8 cellular contexts compared by ENCODE assay signal in the genomic region with DNA sequence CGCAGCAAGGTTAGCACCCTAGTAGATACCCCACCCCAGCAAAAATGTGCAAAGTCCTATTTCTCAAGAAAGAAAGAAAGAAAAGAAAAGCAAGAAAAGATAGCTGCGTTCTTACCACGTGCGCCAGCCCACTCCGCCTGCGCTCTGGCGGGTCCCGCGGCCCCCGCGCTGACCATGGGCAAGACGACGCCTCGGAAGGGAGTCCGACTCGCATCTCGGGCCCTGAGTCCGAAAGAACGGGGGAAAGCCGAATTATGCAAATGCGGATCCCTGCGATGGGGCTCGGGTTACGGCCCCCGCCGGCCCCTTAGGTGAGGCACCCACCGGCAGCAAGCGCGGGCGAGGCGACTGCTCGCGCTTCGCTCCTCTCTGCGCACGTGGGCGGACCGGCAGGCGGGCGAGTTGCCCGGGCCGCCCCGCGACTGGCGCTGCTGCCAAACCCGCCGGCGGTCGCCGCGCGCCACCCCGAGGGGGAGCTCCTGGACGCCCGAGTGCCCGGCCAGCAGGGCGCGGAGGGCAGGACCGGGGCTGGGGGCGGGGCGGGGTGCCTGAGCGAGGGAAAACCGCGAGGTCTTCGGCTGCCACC. TPM values are rescaled to one million over a fixed set of nuclear protein-coding genes. Genes with fewer than 3 reads are reported as not detected.
DNase-seq lines count a peak whose midpoint lies in the region; FAIRE-seq and TF ChIP-seq lines count a peak whose summit lies in the region.

No MANE protein-coding gene starts in this region.

- no peak for FAIRE-seq in kidney (lab: Jason Lieb, UNC)

- H3K4me3 ChIP-seq in ascending aorta (peak overlapping the region; percentile 86 to 88), kidney (ENCODE audit: low read length in 2 of 2) (peak overlapping the region in 1 of 2 donors; percentile 98)

- TF ChIP-seq CTCF in ascending aorta (IDR thresholded peaks at IDR 0.05) = peak in 1 of 3 experiments; percentile 6
- peak; percentile 3 for TF ChIP-seq CTCF in kidney (IDR thresholded peaks at IDR 0.05; ENCODE audit: borderline replicate concordance, extremely low read depth, insufficient read depth)

- peaks cover 8% of the 10 kb centered on the region for H3K27me3 ChIP-seq in ascending aorta

- H3K36me3 ChIP-seq in ascending aorta (no peaks in the 10 kb centered on the region), kidney (ENCODE audit: control insufficient read depth in 1 of 2, insufficient read depth in 2 of 2, low read length in 2 of 2) (no peaks in the 10 kb centered on the region)

- intact Hi-C loops in ascending aorta (cut with DNase I) = loop anchor here (5.0 to 10.0 kb wide), 10 partner anchors 224 to 1874 kb away; partner anchors contain the start of genes RHOBTB1, RTKN2 and ZNF365
- intact Hi-C loops in kidney (cut with DNase I) = no loop called here

- H3K9me3 ChIP-seq in ascending aorta = no peaks in the 10 kb centered on the region
- no peaks in the 10 kb centered on the region for H3K9me3 ChIP-seq in kidney (ENCODE audit: control insufficient read depth in 1 of 2, low read length in 2 of 2)

- peak; percentile 58 for DNase-seq in Caki2 (ENCODE audit: low read depth)
- peak; percentile 28 for DNase-seq in NOMO-1 treated with DMSO at 0.1 percent for 48 hours (lab: John Stamatoyannopoulos, UW; ENCODE audit: unreplicated experiment)
- DNase-seq in ascending aorta (ENCODE audit: low spot score in 2 of 2) = no peak
- peak; percentile 79 for DNase-seq in kidney
- peak; percentile 66 for DNase-seq in stimulated activated CD4-positive, alpha-beta T cell treated with anti-CD3 and anti-CD28 coated beads, Interleukin-4, amount 100 ng/mL, for 24 hours
- DNase-seq in kidney glomerular epithelial cell (lab: John Stamatoyannopoulos, UW) = no peak
- no peak for DNase-seq in cerebellar cortex (ENCODE audit: low spot score)
- no peak for DNase-seq in NCI-H2029 treated with DMSO at 0.1 percent for 48 hours (lab: John Stamatoyannopoulos, UW)

- in situ Hi-C loops in Caki2 (cut with HindIII; ENCODE audit: low pct_unique_long_range_greater_than_20kb, low sequenced_read_pairs) = loop anchor here (25.0 kb wide), 1 partner anchor 206 kb away; no protein-coding TSS in a partner anchor

- H3K9ac ChIP-seq in kidney (ENCODE audit: low read length in 2 of 2) = no peak overlapping the region

- peaks cover 22 to 32% of the 10 kb centered on the region in 2 donors for H3K4me1 ChIP-seq in ascending aorta
- H3K4me1 ChIP-seq in kidney (ENCODE audit: control insufficient read depth in 1 of 2, insufficient read depth in 1 of 2, low read depth in 1 of 2, low read length in 2 of 2) = peaks cover 3 to 16% of the 10 kb centered on the region in 2 donors

- H3K27ac ChIP-seq in ascending aorta (no peak overlapping the region), kidney (ENCODE audit: low read depth in 2 of 2, low read length in 2 of 2) (no peak overlapping the region)

RNA-seq across cellular contexts. Expression of gene EGR2, which starts 2.4 kb away (rescaled TPM):
- total RNA-seq in Caki2 (2014; rRNA removed; shearing (Covaris generic); ENCODE audit: low replicate concordance) = 0.03 TPM in 1 of 2 replicates, not detected in the other
- total RNA-seq in ascending aorta (11.9 TPM), kidney (1.6 TPM)
- 0.30 TPM for polyA plus RNA-seq in kidney (ENCODE audit: insufficient read depth, low read depth, low replicate concordance)

RNA-seq across cellular contexts. Expression of gene ADO, which starts 14.0 kb away (rescaled TPM):
- total RNA-seq in Caki2 (2014; rRNA removed; shearing (Covaris generic); ENCODE audit: low replicate concordance) = 48.4 and 50.6 TPM in 2 replicates
- total RNA-seq in ascending aorta = 22.1 TPM
- total RNA-seq in kidney = 18.5 TPM
- 13.0 TPM for polyA plus RNA-seq in kidney (ENCODE audit: insufficient read depth, low read depth, low replicate concordance)

Comparison
In these comparisons a context has a peak if more than half of its experiments do, and no peak if none do; other contexts are left out.
1. DNase-seq: peak in Caki2 (single experiment), NOMO-1 treated with DMSO at 0.1 percent for 48 hours (single experiment), kidney (single experiment) and stimulated activated CD4-positive, alpha-beta T cell treated with anti-CD3 and anti-CD28 coated beads, Interleukin-4, amount 100 ng/mL, for 24 hours (single experiment); none in ascending aorta (0 of 2), kidney glomerular epithelial cell (single experiment), cerebellar cortex (single experiment) and NCI-H2029 treated with DMSO at 0.1 percent for 48 hours (single experiment).